In genomic region chr9:130947618-130948140, GRCh38 we compare ENCODE assay signal across 1 cellular context.
TF ChIP-seq lines count a peak whose summit lies in the region.

No MANE protein-coding gene starts in this region.

TF ChIP-seq in HCT116, 20 proteins besides CTCF, POLR2A, EP300 and RAD21 (continued from another document):
- no peak for TF ChIP-seq POLR2AphosphoS5 (IDR thresholded peaks at IDR 0.05; ENCODE audit: low read depth, low read length)
- TF ChIP-seq SIN3A (IDR thresholded peaks at IDR 0.05; ENCODE audit: low read depth), result no peak
- TF ChIP-seq MAX (IDR thresholded peaks at IDR 0.05), result no peak
- TF ChIP-seq CBX3 (IDR thresholded peaks at IDR 0.05; ENCODE audit: low read depth), result no peak
- no peak for TF ChIP-seq YY1 (IDR thresholded peaks at IDR 0.05; ENCODE audit: extremely low read depth, insufficient replicate concordance, low read depth, low read length)
- TF ChIP-seq ATF3 (IDR thresholded peaks at IDR 0.05), result no peak
